In the genomic region with DNA sequence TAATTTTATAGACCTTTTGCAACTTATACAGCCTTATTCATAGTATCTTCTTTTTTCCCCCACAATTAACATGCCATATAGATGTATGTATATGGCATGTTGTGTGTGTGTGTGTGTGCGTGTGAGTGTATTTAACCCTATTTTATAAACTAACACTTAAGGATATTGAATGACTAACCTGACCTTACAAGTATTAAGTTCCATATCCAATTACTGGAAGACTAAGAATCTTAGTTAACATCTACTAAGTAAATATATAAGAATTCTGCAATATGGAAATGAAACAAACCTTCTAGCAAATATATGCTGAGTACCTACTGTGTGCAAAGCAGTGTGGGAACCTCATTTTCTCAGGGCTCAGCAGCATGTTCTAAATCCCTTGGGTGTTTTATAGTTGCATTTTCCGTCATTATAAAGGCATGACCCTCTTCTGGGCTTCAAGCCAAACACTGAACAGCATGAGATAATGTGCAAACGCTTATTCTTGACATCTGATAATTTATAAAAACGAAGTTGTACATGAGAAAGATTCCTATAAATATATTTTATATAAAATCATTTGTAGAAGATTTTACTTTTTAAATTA, we compare ENCODE assay signal across 12 cellular contexts.
DNase-seq lines count a peak whose midpoint lies in the region; ATAC-seq and TF ChIP-seq lines count a peak whose summit lies in the region.
"Had no signal": no experiment of that assay in that cellular context is flagged by ENCODE, and none has a peak within 500 bp of the region (broad histone marks: within the 10 kb centered on the region; RNA-seq: fewer than 3 reads in every experiment).

No MANE protein-coding gene starts in this region.

- ATAC-seq in natural killer cell treated with Interleukin-12 subunit alpha and Interleukin-12 subunit beta and Interleukin-15 and Interleukin-18, amount 100 ng/mL, for 72 hours = no peak
- no peak for ATAC-seq in CD4-positive, alpha-beta T cell (ENCODE audit: poor library complexity)
- ATAC-seq: foreskin keratinocyte had no signal

- no peak overlapping the region for H3K27ac ChIP-seq in neuronal stem cell (replicated peaks; ENCODE audit: low read length)
- H3K27ac ChIP-seq in CD4-positive, alpha-beta T cell (ENCODE audit: low read depth, low read length) = no peak overlapping the region
- H3K27ac ChIP-seq: ascending aorta, foreskin keratinocyte, ovary, PC-9 had no signal

- no peaks in the 10 kb centered on the region for H3K4me1 Mint-ChIP-seq in activated T-helper 2 cell treated with anti-CD3 and anti-CD28 coated beads, Interferon-gamma antibody, Interleukin-2, Interleukin-4, amounts not matched to agents 10 μg/mL and 5 μg/mL and 100 μg/mL, durations not matched to agents 14 hours and 24 hours and 36 hours (ENCODE audit: low read depth)
- no peaks in the 10 kb centered on the region for H3K4me1 Mint-ChIP-seq in natural killer cell treated with Interleukin-12 subunit alpha and Interleukin-12 subunit beta and Interleukin-15 and Interleukin-18, amount 100 ng/mL, for 72 hours (ENCODE audit: low read depth in 2 of 2)
- no peaks in the 10 kb centered on the region for H3K4me1 Mint-ChIP-seq in CD4-positive, alpha-beta T cell (ENCODE audit: low read depth)

- no peaks in the 10 kb centered on the region for H3K27me3 Mint-ChIP-seq in activated T-helper 2 cell treated with anti-CD3 and anti-CD28 coated beads, Interferon-gamma antibody, Interleukin-2, Interleukin-4, amounts not matched to agents 10 μg/mL and 5 μg/mL and 100 μg/mL, durations not matched to agents 14 hours and 24 hours and 36 hours (ENCODE audit: low read depth)
- no peaks in the 10 kb centered on the region for H3K27me3 Mint-ChIP-seq in natural killer cell treated with Interleukin-12 subunit alpha and Interleukin-12 subunit beta and Interleukin-15 and Interleukin-18, amount 100 ng/mL, for 72 hours
- H3K27me3 Mint-ChIP-seq in CD4-positive, alpha-beta T cell = no peaks in the 10 kb centered on the region

- H4K8ac ChIP-seq in neuronal stem cell (ENCODE audit: low read depth, low read length) = no peak overlapping the region

- CTCF ChIA-PET in CD4-positive, alpha-beta T cell (lab: Charles Lee) = no interaction called here

- H2BK12ac ChIP-seq in neuronal stem cell (ENCODE audit: low read length) = no peak overlapping the region

- no peak overlapping the region for H3K9ac ChIP-seq in neuronal stem cell (ENCODE audit: low read depth, low read length, poor library complexity)

- H3K79me1 ChIP-seq in neuronal stem cell (ENCODE audit: low read depth, low read length) = no peaks in the 10 kb centered on the region

- H3K14ac ChIP-seq in neuronal stem cell (ENCODE audit: low read length) = no peak overlapping the region

- no peak overlapping the region for H3K18ac ChIP-seq in neuronal stem cell (ENCODE audit: low read length)

- no peaks in the 10 kb centered on the region for H3K36me3 ChIP-seq in neuronal stem cell (replicated peaks in 1 of 2; ENCODE audit: control insufficient read depth in 2 of 2, insufficient read depth in 2 of 2, low read length in 2 of 2)
- H3K36me3 ChIP-seq: ascending aorta, ovary had no signal

- H3K9me3 Mint-ChIP-seq in activated T-helper 2 cell treated with anti-CD3 and anti-CD28 coated beads, Interferon-gamma antibody, Interleukin-2, Interleukin-4, amounts not matched to agents 10 μg/mL and 5 μg/mL and 100 μg/mL, durations not matched to agents 14 hours and 24 hours and 36 hours = no peaks in the 10 kb centered on the region
- H3K9me3 Mint-ChIP-seq in natural killer cell treated with Interleukin-12 subunit alpha and Interleukin-12 subunit beta and Interleukin-15 and Interleukin-18, amount 100 ng/mL, for 72 hours = peaks cover 13% of the 10 kb centered on the region
- peaks cover 2% of the 10 kb centered on the region for H3K9me3 Mint-ChIP-seq in CD4-positive, alpha-beta T cell

- no peak overlapping the region for H2AK5ac ChIP-seq in neuronal stem cell (ENCODE audit: low read depth, low read length)

- H3K27ac Mint-ChIP-seq in activated T-helper 2 cell treated with anti-CD3 and anti-CD28 coated beads, Interferon-gamma antibody, Interleukin-2, Interleukin-4, amounts not matched to agents 10 μg/mL and 5 μg/mL and 100 μg/mL, durations not matched to agents 14 hours and 24 hours and 36 hours = no peak overlapping the region
- no peak overlapping the region for H3K27ac Mint-ChIP-seq in natural killer cell treated with Interleukin-12 subunit alpha and Interleukin-12 subunit beta and Interleukin-15 and Interleukin-18, amount 100 ng/mL, for 72 hours
- H3K27ac Mint-ChIP-seq in CD4-positive, alpha-beta T cell = no peak overlapping the region

- H3K4me3 Mint-ChIP-seq in activated T-helper 2 cell treated with anti-CD3 and anti-CD28 coated beads, Interferon-gamma antibody, Interleukin-2, Interleukin-4, amounts not matched to agents 10 μg/mL and 5 μg/mL and 100 μg/mL, durations not matched to agents 14 hours and 24 hours and 36 hours (ENCODE audit: low read depth) = no peak overlapping the region
- H3K4me3 Mint-ChIP-seq in natural killer cell treated with Interleukin-12 subunit alpha and Interleukin-12 subunit beta and Interleukin-15 and Interleukin-18, amount 100 ng/mL, for 72 hours = no peak overlapping the region
- H3K4me3 Mint-ChIP-seq in CD4-positive, alpha-beta T cell = no peak overlapping the region

- no peak overlapping the region for H2BK120ac ChIP-seq in neuronal stem cell (ENCODE audit: low read depth, low read length)

- H3K27me3 ChIP-seq in neuronal stem cell (ENCODE audit: control insufficient read depth in 3 of 3, insufficient read depth in 3 of 3, low read depth in 1 of 3, low read length in 3 of 3) = no peaks in the 10 kb centered on the region
- no peaks in the 10 kb centered on the region for H3K27me3 ChIP-seq in CD4-positive, alpha-beta T cell (ENCODE audit: control insufficient read depth, insufficient read depth, low read length)
- H3K27me3 ChIP-seq: ascending aorta, foreskin keratinocyte, ovary had no signal

- H3K36me3 Mint-ChIP-seq in activated T-helper 2 cell treated with anti-CD3 and anti-CD28 coated beads, Interferon-gamma antibody, Interleukin-2, Interleukin-4, amounts not matched to agents 10 μg/mL and 5 μg/mL and 100 μg/mL, durations not matched to agents 14 hours and 24 hours and 36 hours (ENCODE audit: low read depth) = no peaks in the 10 kb centered on the region
- H3K36me3 Mint-ChIP-seq in natural killer cell treated with Interleukin-12 subunit alpha and Interleukin-12 subunit beta and Interleukin-15 and Interleukin-18, amount 100 ng/mL, for 72 hours = no peaks in the 10 kb centered on the region
- no peaks in the 10 kb centered on the region for H3K36me3 Mint-ChIP-seq in CD4-positive, alpha-beta T cell (ENCODE audit: low read depth)

- H3K4ac ChIP-seq in neuronal stem cell (ENCODE audit: low read length) = no peak overlapping the region

- no peak overlapping the region for H2AFZ ChIP-seq in neuronal stem cell (ENCODE audit: low read length)
- H2AFZ ChIP-seq: PC-9 had no signal

- H3K4me1 ChIP-seq in neuronal stem cell (ENCODE audit: control insufficient read depth in 2 of 2, insufficient read depth in 1 of 2, low read depth in 1 of 2, low read length in 2 of 2) = peaks cover 0 to 2% of the 10 kb centered on the region in 2 donors
- H3K4me1 ChIP-seq: ascending aorta, foreskin keratinocyte had no signal

- H2BK5ac ChIP-seq in neuronal stem cell (ENCODE audit: low read length) = no peak overlapping the region

- H3K9me3 ChIP-seq in neuronal stem cell (replicated peaks in 1 of 2; ENCODE audit: control insufficient read depth in 2 of 2, insufficient read depth in 1 of 2, low read depth in 1 of 2, low read length in 2 of 2) = no peaks in the 10 kb centered on the region
- H3K9me3 ChIP-seq in CD4-positive, alpha-beta T cell (ENCODE audit: control insufficient read depth, low read length) = no peaks in the 10 kb centered on the region
- H3K9me3 ChIP-seq: ascending aorta, ovary had no signal

- H4K91ac ChIP-seq in neuronal stem cell (ENCODE audit: low read depth, low read length, poor library complexity) = no peak overlapping the region

- WGBS in neuronal stem cell (ENCODE audit: extremely low coverage in 2 of 2, insufficient read length in 2 of 2, insufficient replicate concordance in 1 of 2), 2 donors = no CpG with 5 or more reads among the region's 4 CpGs

- intact Hi-C loops in activated T-helper 2 cell treated with anti-CD3 and anti-CD28 coated beads, Interferon-gamma antibody, Interleukin-2, Interleukin-4, amounts not matched to agents 10 μg/mL and 5 μg/mL and 100 μg/mL, durations not matched to agents 14 hours and 24 hours and 36 hours (cut with micrococcal nuclease) = no loop called here
- intact Hi-C loops in CD4-positive, alpha-beta T cell (cut with DNase I, micrococcal nuclease) = no loop called here

- no peak for TF ChIP-seq CTCF in CD4-positive, alpha-beta T cell (IDR thresholded peaks at IDR 0.05)

- POLR2A ChIA-PET in CD4-positive, alpha-beta T cell (lab: Charles Lee) = no interaction called here

- no peak overlapping the region for H3K4me2 ChIP-seq in neuronal stem cell (ENCODE audit: insufficient read depth, low read length, poor library complexity, severe bottlenecking)
- H3K4me2 ChIP-seq: PC-9 had no signal

- no peak overlapping the region for H2BK15ac ChIP-seq in neuronal stem cell (ENCODE audit: low read length)

- peak; percentile 73 for DNase-seq in COR-L47 (lab: John Stamatoyannopoulos, UW)
- peak; percentile 44 for DNase-seq in NCI-H1092 (lab: John Stamatoyannopoulos, UW)
- DNase-seq in SHP77 (lab: John Stamatoyannopoulos, UW) = peak; percentile 4 to 29
- peak; percentile 20 for DNase-seq in fibroblast of the conjunctiva (ENCODE audit: low read depth)
- DNase-seq in activated T-helper 2 cell treated with anti-CD3 and anti-CD28 coated beads, Interferon-gamma antibody, Interleukin-2, Interleukin-4, amounts not matched to agents 10 μg/mL and 5 μg/mL and 100 μg/mL, durations not matched to agents 14 hours and 24 hours and 36 hours (ENCODE audit: low spot score) = no peak
- no peak for DNase-seq in natural killer cell treated with Interleukin-12 subunit alpha and Interleukin-12 subunit beta and Interleukin-15 and Interleukin-18, amount 100 ng/mL, for 72 hours (ENCODE audit: low spot score)
- no peak for DNase-seq in neuronal stem cell (ENCODE audit: low spot score)
- DNase-seq in CD4-positive, alpha-beta T cell = no peak
- DNase-seq: foreskin keratinocyte, ovary, PC-9 had no signal

- no peak overlapping the region for H3K4me3 ChIP-seq in neuronal stem cell (ENCODE audit: low read length in 2 of 2)
- H3K4me3 ChIP-seq: ascending aorta, ovary, PC-9 had no signal

- H3K23ac ChIP-seq in neuronal stem cell (ENCODE audit: low read depth, low read length, poor library complexity) = no peak overlapping the region

Comparison
In these comparisons a context has a peak if more than half of its experiments do, and no peak if none do; other contexts are left out.
1. DNase-seq: peak in COR-L47 (single experiment), NCI-H1092 (single experiment), SHP77 (2 of 2) and fibroblast of the conjunctiva (single experiment); none in activated T-helper 2 cell treated with anti-CD3 and anti-CD28 coated beads, Interferon-gamma antibody, Interleukin-2, Interleukin-4, amounts not matched to agents 10 μg/mL and 5 μg/mL and 100 μg/mL, durations not matched to agents 14 hours and 24 hours and 36 hours (single experiment), natural killer cell treated with Interleukin-12 subunit alpha and Interleukin-12 subunit beta and Interleukin-15 and Interleukin-18, amount 100 ng/mL, for 72 hours (single experiment), neuronal stem cell (single experiment) and CD4-positive, alpha-beta T cell (0 of 10).